In genomic region chr16:979859-980594, GRCh38 we compare ENCODE assay signal across 1 cellular context.
TF ChIP-seq lines count a peak whose summit lies in the region.

No MANE protein-coding gene starts in this region.

TF ChIP-seq in GM23338, 12 proteins besides CTCF, POLR2A, EP300 and RAD21 (continued from another document):
- TF ChIP-seq ZNF462 (CRISPR knock-in tag; IDR thresholded peaks at IDR 0.05) (no peak), ZNF114 (CRISPR knock-in tag; IDR thresholded peaks at IDR 0.05) (no peak), ZNF331 (CRISPR knock-in tag; IDR thresholded peaks at IDR 0.05; ENCODE audit: low read depth) (no peak), EZH2phosphoT487 (IDR thresholded peaks at IDR 0.05; ENCODE audit: unreplicated experiment) (no peak), CREB1 (CRISPR knock-in tag; IDR thresholded peaks at IDR 0.05; ENCODE audit: low read depth) (no peak), ETS1 (IDR thresholded peaks at IDR 0.05) (no peak), STAT1 (IDR thresholded peaks at IDR 0.05; ENCODE audit: unreplicated experiment) (no peak), JUNB (IDR thresholded peaks at IDR 0.05; ENCODE audit: unreplicated experiment) (no peak)
